8 cellular contexts compared by ENCODE assay signal in genomic region chr17:5110816-5111215, GRCh38. TPM values are rescaled to one million over a fixed set of nuclear protein-coding genes. Genes with fewer than 3 reads are reported as not detected.
DNase-seq lines count a peak whose midpoint lies in the region; ATAC-seq and TF ChIP-seq lines count a peak whose summit lies in the region.

No MANE protein-coding gene starts in this region.

- H3K27me3 ChIP-seq in foreskin keratinocyte, result peaks cover 15% of the 10 kb centered on the region
- peaks cover 2 to 18% (median 4%) of the 10 kb centered on the region in 7 donors for H3K27me3 ChIP-seq in spleen (replicated peaks in 1 of 7)

- peak overlapping the region; percentile 60 to 93 (median 77) for H3K4me3 ChIP-seq in spleen

- DNase-seq in DMS53 (lab: John Stamatoyannopoulos, UW) (peak; percentile 44), DMS53 treated with DMSO at 0.1 percent for 48 hours (lab: John Stamatoyannopoulos, UW; ENCODE audit: unreplicated experiment) (no peak), T-cell (no peak), foreskin keratinocyte (no peak), spleen (no peak), medulla oblongata (ENCODE audit: extremely low spot score) (no peak), DMS153 (lab: John Stamatoyannopoulos, UW) (no peak), NCI-H69 (lab: John Stamatoyannopoulos, UW) (no peak)

- H3K9me3 Mint-ChIP-seq in T-cell, result no peaks in the 10 kb centered on the region

- peaks cover 31 to 34% (median 32%) of the 10 kb centered on the region in 3 donors for H3K4me1 Mint-ChIP-seq in T-cell

- POLR2A ChIA-PET in T-cell (lab: Charles Lee), result no interaction called here

- H3K4me3 Mint-ChIP-seq in T-cell, result peak overlapping the region; percentile 82 to 93 (median 89)

- H3K36me3 ChIP-seq in spleen, result peaks cover 0 to 52% (median 31%) of the 10 kb centered on the region in 6 donors

- WGBS in spleen, 5 donors, result 18 to 23% (median 20%) methylated on average over 8 of the region's 8 CpGs

- CTCF ChIA-PET in T-cell (lab: Charles Lee), result interaction anchor here in 1 of 2 donors (1.2 kb wide), 1 partner anchor 32 kb away, joined by 3 read pairs; no protein-coding TSS in a partner anchor

- H3K27ac ChIP-seq in foreskin keratinocyte (no peak overlapping the region), spleen (peak overlapping the region in 3 of 8 donors; percentile 77 to 85 (median 81))

- ATAC-seq in T-cell (replicated peaks in 1 of 4), result no peak
- no peak for ATAC-seq in foreskin keratinocyte

- intact Hi-C loops in spleen (cut with DNase I; ENCODE audit: low total_unique reads), result no loop called here

- TF ChIP-seq CTCF in foreskin keratinocyte (conservative IDR thresholded peaks at IDR 0.05) (peak; percentile 1), spleen (IDR thresholded peaks at IDR 0.05 in 8 of 11, conservative IDR thresholded peaks at IDR 0.05 in 3 of 11) (no peak)

- no peaks in the 10 kb centered on the region for H3K4me1 ChIP-seq in foreskin keratinocyte
- H3K4me1 ChIP-seq in spleen, result peaks cover 0 to 34% (median 25%) of the 10 kb centered on the region in 6 donors

- no peak for TF ChIP-seq POLR2A in spleen (IDR thresholded peaks at IDR 0.05)

- peaks cover 32% of the 10 kb centered on the region for H3K36me3 Mint-ChIP-seq in T-cell

- H3K9me3 ChIP-seq in spleen, result peaks cover 0 to 15% (median 4%) of the 10 kb centered on the region in 8 donors

- H3K27me3 Mint-ChIP-seq in T-cell, result peaks cover 0 to 14% of the 10 kb centered on the region in 2 donors

- H3K27ac Mint-ChIP-seq in T-cell, result peak overlapping the region; percentile 13 to 29

RNA-seq across cellular contexts. Expression of gene ZNF232, which starts 0.9 kb away (rescaled TPM):
- 10 to 100 TPM in 3 of 5 donors, 1 to 10 TPM in 2; 7.3 to 20.9 (median 14.2) TPM for total RNA-seq in T-cell
- 6.5 and 7.9 TPM in 2 replicates for total RNA-seq in foreskin keratinocyte
- polyA plus RNA-seq in foreskin keratinocyte, result 5.6 and 6.6 TPM in 2 replicates
- total RNA-seq in spleen, result 10 to 100 TPM in 4 of 7 donors, 1 to 10 TPM in 3; 5.6 to 11.4 (median 10.6) TPM
- polyA plus RNA-seq in spleen, result 10 to 100 TPM in 1 of 3 donors, 1 to 10 TPM in 2; 8.1 to 10.3 (median 9.0) TPM

RNA-seq across cellular contexts. Expression of gene USP6, which starts 5.0 kb away (rescaled TPM):
- total RNA-seq in T-cell (1 to 10 TPM in 1 of 5 donors, under 1 TPM in 4; 0.03 to 1.1 (median 0.09) TPM), foreskin keratinocyte (under 0.01 and 0.04 TPM in 2 replicates), spleen (under 1 TPM in 6 of 7 donors, not detected in 1; 0.09 to 0.37 (median 0.24) TPM)
- polyA plus RNA-seq in foreskin keratinocyte (0.03 and 0.04 TPM in 2 replicates), spleen (under 1 TPM; 0.03 to 0.09 (median 0.08) TPM)

RNA-seq across cellular contexts. Expression of gene ZFP3, which starts 32.5 kb away (rescaled TPM):
- 10 to 100 TPM in 1 of 5 donors, 1 to 10 TPM in 4; 3.3 to 10.4 (median 8.5) TPM for total RNA-seq in T-cell
- total RNA-seq in foreskin keratinocyte, result 1.4 and 1.8 TPM in 2 replicates
- 0.58 and 0.71 TPM in 2 replicates for polyA plus RNA-seq in foreskin keratinocyte
- total RNA-seq in spleen, result 10 to 100 TPM in 2 of 7 donors, 1 to 10 TPM in 5; 6.4 to 10.4 (median 9.0) TPM
- 1 to 10 TPM; 2.8 to 3.6 (median 3.2) TPM for polyA plus RNA-seq in spleen
